ENCODE assay signal across 18 cellular contexts in genomic region chr1:172823534-172823933, GRCh38.
DNase-seq lines count a peak whose midpoint lies in the region; ATAC-seq, FAIRE-seq and TF ChIP-seq lines count a peak whose summit lies in the region.
"Had no signal": no experiment of that assay in that cellular context is flagged by ENCODE, and none has a peak within 500 bp of the region (broad histone marks: within the 10 kb centered on the region; RNA-seq: fewer than 3 reads in every experiment).

No MANE protein-coding gene starts in this region.

- DNase-seq in GM03348 (ENCODE audit: low spot score) = peak; percentile 30
- DNase-seq in RCC 7860 (ENCODE audit: low spot score) = peak; percentile 54
- DNase-seq in fibroblast of pulmonary artery (ENCODE audit: low read depth) = peak; percentile 17
- DNase-seq in sciatic nerve (ENCODE audit: low spot score) = no peak
- no peak for DNase-seq in epidermal melanocyte (ENCODE audit: insufficient read length, low spot score)
- DNase-seq in stimulated activated naive B cell treated with anti-CD40 and anti-IgM and Interleukin-4, amounts not matched to agents 10 μg/mL and 1 μg/mL and 100 μg/mL, for 72 hours = no peak
- DNase-seq: activated naive CD4-positive, alpha-beta T cell treated with anti-CD3 and anti-CD28 coated beads, Interleukin-2, amount 50 U/mL, for 16 hours; DMS79 treated with DMSO at 0.1 percent for 48 hours; immature natural killer cell; SIG-M5; stimulated activated CD4-positive, alpha-beta T cell treated with anti-CD3 and anti-CD28 coated beads, Interleukin-4, amount 100 ng/mL, for 4 hours had no signal

- H3K27ac Mint-ChIP-seq in stimulated activated naive B cell treated with anti-CD40 and anti-IgM and Interleukin-4, amounts not matched to agents 10 μg/mL and 1 μg/mL and 100 μg/mL, for 72 hours = no peak overlapping the region
- H3K27ac Mint-ChIP-seq: memory B cell; T-helper 2 cell treated with Interferon-gamma antibody and Interleukin-4, amounts not matched to agents 5 μg/mL and 100 μg/mL, for 36 hours had no signal

- no peak for TF ChIP-seq CTCF in fibroblast of pulmonary artery (IDR thresholded peaks at IDR 0.05; ENCODE audit: low read length, missing control alignments)

- H3K4me3 Mint-ChIP-seq in stimulated activated naive B cell treated with anti-CD40 and anti-IgM and Interleukin-4, amounts not matched to agents 10 μg/mL and 1 μg/mL and 100 μg/mL, for 72 hours = no peak overlapping the region
- H3K4me3 Mint-ChIP-seq: immature natural killer cell; memory B cell; T-helper 2 cell treated with Interferon-gamma antibody and Interleukin-4, amounts not matched to agents 5 μg/mL and 100 μg/mL, for 36 hours had no signal

- no peak overlapping the region for H3K4me3 ChIP-seq in fibroblast of pulmonary artery (replicated peaks; ENCODE audit: low read depth, low read length)
- H3K4me3 ChIP-seq: breast epithelium, tibial nerve had no signal

- no peaks in the 10 kb centered on the region for H3K36me3 Mint-ChIP-seq in stimulated activated naive B cell treated with anti-CD40 and anti-IgM and Interleukin-4, amounts not matched to agents 10 μg/mL and 1 μg/mL and 100 μg/mL, for 72 hours
- H3K36me3 Mint-ChIP-seq: immature natural killer cell, memory B cell had no signal

- H3K27me3 Mint-ChIP-seq in stimulated activated naive B cell treated with anti-CD40 and anti-IgM and Interleukin-4, amounts not matched to agents 10 μg/mL and 1 μg/mL and 100 μg/mL, for 72 hours = no peaks in the 10 kb centered on the region
- H3K27me3 Mint-ChIP-seq: memory B cell had no signal

- no peaks in the 10 kb centered on the region for H3K9me3 Mint-ChIP-seq in stimulated activated naive B cell treated with anti-CD40 and anti-IgM and Interleukin-4, amounts not matched to agents 10 μg/mL and 1 μg/mL and 100 μg/mL, for 72 hours
- H3K9me3 Mint-ChIP-seq: immature natural killer cell; memory B cell; T-helper 2 cell treated with Interferon-gamma antibody and Interleukin-4, amounts not matched to agents 5 μg/mL and 100 μg/mL, for 36 hours had no signal

- ATAC-seq in sciatic nerve (peak; percentile 21), HG03354 (IDR thresholded peaks at IDR 0.05; ENCODE audit: poor library complexity, severe bottlenecking, unreplicated experiment) (no peak), HG03196 (IDR thresholded peaks at IDR 0.05; ENCODE audit: unreplicated experiment) (no peak)
- no peak for ATAC-seq in stimulated activated naive B cell treated with anti-CD40 and anti-IgM and Interleukin-4, amounts not matched to agents 10 μg/mL and 1 μg/mL and 100 μg/mL, for 72 hours (replicated peaks)
- ATAC-seq: HepG2 had no signal

- peaks cover 14 to 25% of the 10 kb centered on the region in 2 donors for H3K4me1 Mint-ChIP-seq in stimulated activated naive B cell treated with anti-CD40 and anti-IgM and Interleukin-4, amounts not matched to agents 10 μg/mL and 1 μg/mL and 100 μg/mL, for 72 hours

- intact Hi-C loops in sciatic nerve (cut with DNase I) = loop anchor here (5.0 kb wide), 1 partner anchor 374 kb away; no protein-coding TSS in a partner anchor

- peak; percentile 16 for FAIRE-seq in RCC 7860 (lab: Jason Lieb, UNC)
- FAIRE-seq: HepG2 had no signal

Comparison
In these comparisons a context has a peak if more than half of its experiments do, and no peak if none do; other contexts are left out.
1. DNase-seq: peak in GM03348 (single experiment), RCC 7860 (single experiment) and fibroblast of pulmonary artery (single experiment); none in sciatic nerve (single experiment), epidermal melanocyte (single experiment) and stimulated activated naive B cell treated with anti-CD40 and anti-IgM and Interleukin-4, amounts not matched to agents 10 μg/mL and 1 μg/mL and 100 μg/mL, for 72 hours (single experiment).